Comparison of ENCODE assay signal across 8 cellular contexts in genomic region chr2:112055110-112055832, GRCh38. TPM values are rescaled to one million over a fixed set of nuclear protein-coding genes. Genes with fewer than 3 reads are reported as not detected.
A peak's percentile ranks its signal among the peaks of the same experiment; 100 is the strongest.
DNase-seq lines count a peak whose midpoint lies in the region; ATAC-seq and TF ChIP-seq lines count a peak whose summit lies in the region.

TSS of gene TMEM87B (plus strand) at chr2:112055269. CDS start at chr2:112055592, 323 bp downstream.

- peak within 1 kb of the TSS; percentile 82 for H3K4me3 ChIP-seq in Jurkat, Clone E6-1 (ENCODE audit: low read length)
- H3K4me3 ChIP-seq in PC-3 (ENCODE audit: low read length), result peak within 1 kb of the TSS; percentile 75

- POLR2A ChIA-PET in PC-3 (lab: Charles Lee; ENCODE audit: unreplicated experiment), result interaction anchor here (0.6 to 0.7 kb wide), 2 partner anchors 27 to 83 kb away, joined by 3 to 4 read pairs; partner anchors contain the start of gene FBLN7

- ATAC-seq in GM21619 (IDR thresholded peaks at IDR 0.05; ENCODE audit: unreplicated experiment) (peak; percentile 48), PC-3 (peak; percentile 58), esophagus mucosa (peak; percentile 86)
- peak; percentile 74 for ATAC-seq in stimulated activated memory B cell treated with anti-CD40 and anti-IgM and Interleukin-4, amounts not matched to agents 10 μg/mL and 1 μg/mL and 100 μg/mL, for 72 hours

- peak within 1 kb of the TSS; percentile 100 for H3K27ac Mint-ChIP-seq in activated T-cell treated with anti-CD3 and anti-CD28 coated beads, Interleukin-2, amount 50 U/mL, for 24 hours
- H3K27ac Mint-ChIP-seq in stimulated activated memory B cell treated with anti-CD40 and anti-IgM and Interleukin-4, amounts not matched to agents 10 μg/mL and 1 μg/mL and 100 μg/mL, for 72 hours, result peak within 1 kb of the TSS; percentile 88

- no peaks in the 10 kb centered on the region for H3K27me3 Mint-ChIP-seq in activated T-cell treated with anti-CD3 and anti-CD28 coated beads, Interleukin-2, amount 50 U/mL, for 24 hours
- H3K27me3 Mint-ChIP-seq in stimulated activated memory B cell treated with anti-CD40 and anti-IgM and Interleukin-4, amounts not matched to agents 10 μg/mL and 1 μg/mL and 100 μg/mL, for 72 hours, result no peaks in the 10 kb centered on the region

- peak; percentile 99 for DNase-seq in DMS53 (lab: John Stamatoyannopoulos, UW)
- DNase-seq in Jurkat, Clone E6-1 (ENCODE audit: low read depth, low spot score), result peak; percentile 92
- peak; percentile 94 for DNase-seq in PC-3
- peak; percentile 96 for DNase-seq in activated T-cell treated with anti-CD3 and anti-CD28 coated beads, Interleukin-2, amount 50 U/mL, for 24 hours
- DNase-seq in myocyte (ENCODE audit: low read depth), result peak; percentile 96

- CTCF ChIA-PET in PC-3 (lab: Charles Lee), result interaction anchor here (0.6 to 1.2 kb wide), 6 partner anchors 20 to 346 kb away, joined by 3 to 5 read pairs (median 3); partner anchors contain the start of gene MERTK

- peak within 1 kb of the TSS; percentile 94 for H3K4me3 Mint-ChIP-seq in activated T-cell treated with anti-CD3 and anti-CD28 coated beads, Interleukin-2, amount 50 U/mL, for 24 hours
- H3K4me3 Mint-ChIP-seq in stimulated activated memory B cell treated with anti-CD40 and anti-IgM and Interleukin-4, amounts not matched to agents 10 μg/mL and 1 μg/mL and 100 μg/mL, for 72 hours, result peak within 1 kb of the TSS; percentile 96

- H3K79me2 ChIP-seq in PC-3 (ENCODE audit: low read length), result peaks cover 35% of the 10 kb centered on the region

- no peaks in the 10 kb centered on the region for H3K9me2 ChIP-seq in PC-3 (replicated peaks; ENCODE audit: low read length)

- H4K20me1 ChIP-seq in PC-3 (ENCODE audit: low read length), result peaks cover 8% of the 10 kb centered on the region; the same call in 1 of the 2 replicates

- peaks cover 5% of the 10 kb centered on the region; the same call in 1 of the 2 replicates for H3K36me3 ChIP-seq in PC-3 (ENCODE audit: low read depth, low read length)

- H3K27ac ChIP-seq in PC-3 (ENCODE audit: low read length), result peak within 1 kb of the TSS; percentile 79

- peaks cover 42% of the 10 kb centered on the region for H3K4me1 Mint-ChIP-seq in activated T-cell treated with anti-CD3 and anti-CD28 coated beads, Interleukin-2, amount 50 U/mL, for 24 hours (ENCODE audit: low read depth)
- H3K4me1 Mint-ChIP-seq in stimulated activated memory B cell treated with anti-CD40 and anti-IgM and Interleukin-4, amounts not matched to agents 10 μg/mL and 1 μg/mL and 100 μg/mL, for 72 hours, result peaks cover 45% of the 10 kb centered on the region

- no TSS peak for BruUV-seq in PC-3 (replicated peaks; lab: Mats Ljungman, UMichigan)

- no peaks in the 10 kb centered on the region for H3K9me3 ChIP-seq in PC-3 (ENCODE audit: low read length)

- H3F3A ChIP-seq in PC-3 (ENCODE audit: low read length, unreplicated experiment), result no peaks in the 10 kb centered on the region

- peak within 1 kb of the TSS; percentile 76 for H3K9ac ChIP-seq in PC-3 (ENCODE audit: low read length)

- peaks cover 29% of the 10 kb centered on the region for H3K36me3 Mint-ChIP-seq in activated T-cell treated with anti-CD3 and anti-CD28 coated beads, Interleukin-2, amount 50 U/mL, for 24 hours (ENCODE audit: low read depth)
- peaks cover 14% of the 10 kb centered on the region for H3K36me3 Mint-ChIP-seq in stimulated activated memory B cell treated with anti-CD40 and anti-IgM and Interleukin-4, amounts not matched to agents 10 μg/mL and 1 μg/mL and 100 μg/mL, for 72 hours

- peak within 1 kb of the TSS; percentile 96 for H3K4me2 ChIP-seq in PC-3 (ENCODE audit: low read length)

- no peak for TF ChIP-seq CTCF in PC-3 (conservative IDR thresholded peaks at IDR 0.05; ENCODE audit: low read depth, low read length)

- H3K9me3 Mint-ChIP-seq in activated T-cell treated with anti-CD3 and anti-CD28 coated beads, Interleukin-2, amount 50 U/mL, for 24 hours, result no peaks in the 10 kb centered on the region
- H3K9me3 Mint-ChIP-seq in stimulated activated memory B cell treated with anti-CD40 and anti-IgM and Interleukin-4, amounts not matched to agents 10 μg/mL and 1 μg/mL and 100 μg/mL, for 72 hours, result no peaks in the 10 kb centered on the region

- peak within 1 kb of the TSS; percentile 88 for H2AFZ ChIP-seq in PC-3 (ENCODE audit: low read length)

- peaks cover 18% of the 10 kb centered on the region for H3K4me1 ChIP-seq in PC-3 (ENCODE audit: insufficient read depth, low read length)

- intact Hi-C loops in PC-3 (cut with micrococcal nuclease), result no loop called here

- no peaks in the 10 kb centered on the region for H3K27me3 ChIP-seq in PC-3 (ENCODE audit: low read length)

RNA-seq across cellular contexts. Expression of gene TMEM87B, which starts in this region (rescaled TPM):
- polyA plus RNA-seq in Jurkat, Clone E6-1 (2012; ENCODE audit: insufficient read depth, insufficient read length), result 12.6 TPM
- total RNA-seq in PC-3 (2014; rRNA removed) (11.2 and 17.3 TPM in 2 replicates), esophagus mucosa (18.7 TPM), myocyte (14.5 and 32.3 TPM in 2 replicates)
- 14.1 TPM for polyA plus RNA-seq in myocyte (2012)

Comparison
In these comparisons a context has a peak if more than half of its experiments do, and no peak if none do; other contexts are left out.
1. Peak in every context shown above with its lines: DNase-seq, ATAC-seq, H3K4me3 ChIP-seq and H3K27ac ChIP-seq.